18 cellular contexts compared by ENCODE assay signal in the genomic region with DNA sequence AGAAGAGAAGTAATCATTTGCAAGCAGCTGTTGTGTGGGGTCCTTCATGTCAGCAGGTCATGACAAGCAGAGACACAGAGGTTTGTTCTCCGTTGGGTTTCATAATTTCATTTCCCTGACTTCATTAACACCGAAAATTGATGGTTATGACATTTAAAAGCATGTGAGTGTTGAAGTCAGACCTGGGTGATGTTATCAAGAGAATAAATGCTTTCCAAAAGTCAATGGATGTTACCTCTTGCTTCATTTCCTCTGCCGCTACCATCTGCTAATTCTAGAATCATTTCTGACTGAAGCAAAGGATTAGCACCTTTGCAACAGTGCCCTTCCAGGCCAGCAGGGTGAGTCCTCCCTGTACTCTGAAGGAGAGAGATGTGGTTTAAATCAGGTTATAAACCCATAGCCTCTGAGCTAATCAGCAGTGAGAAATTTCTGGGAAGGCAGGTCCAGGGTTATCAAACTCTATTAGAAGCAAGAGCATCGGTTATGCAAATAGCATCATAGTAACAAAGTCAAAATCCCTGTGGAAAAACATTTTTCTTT.
"Had no signal": no experiment of that assay in that cellular context is flagged by ENCODE, and none has a peak within 500 bp of the region (broad histone marks: within the 10 kb centered on the region; RNA-seq: fewer than 3 reads in every experiment).

No MANE protein-coding gene starts in this region.

- H3K4me3 Mint-ChIP-seq: activated B cell treated with CpG ODN at 0.5 μM for 24 hours; activated CD4-positive, alpha-beta T cell treated with anti-CD3 and anti-CD28 coated beads, Interleukin-2, amount 10 ng/mL, durations not matched to agents 24 days and 14 days; activated CD8-positive, alpha-beta T cell treated with anti-CD3 and anti-CD28 coated beads, Interleukin-2, amount 10 ng/mL, durations not matched to agents 7 days and 5 days; activated naive CD4-positive, alpha-beta T cell treated with anti-CD3 and anti-CD28 coated beads, Interleukin-2, amount 50 U/mL, for 24 hours; immature natural killer cell; nephron; stimulated activated naive CD8-positive, alpha-beta T cell treated with anti-CD3 and anti-CD28 coated beads, Interleukin-15, Interleukin-2, amounts not matched to agents 100 ng/mL and 50 ng/mL, for 24 hours; T-helper 1 cell treated with Interleukin-12 subunit alpha and Interleukin-12 subunit beta and Interleukin-4 antibody, amounts not matched to agents 30 μg/mL and 1 μg/mL, for 36 hours had no signal

- H3K36me3 ChIP-seq: adrenal gland, spleen, upper lobe of right lung had no signal

- H3K9me3 Mint-ChIP-seq: activated B cell treated with CpG ODN at 0.5 μM for 24 hours; activated CD4-positive, alpha-beta T cell treated with anti-CD3 and anti-CD28 coated beads, Interleukin-2, amount 10 ng/mL, durations not matched to agents 24 days and 14 days; activated naive CD4-positive, alpha-beta T cell treated with anti-CD3 and anti-CD28 coated beads, Interleukin-2, amount 50 U/mL, for 24 hours; stimulated activated naive CD8-positive, alpha-beta T cell treated with anti-CD3 and anti-CD28 coated beads, Interleukin-15, Interleukin-2, amounts not matched to agents 100 ng/mL and 50 ng/mL, for 24 hours; T-helper 1 cell treated with Interleukin-12 subunit alpha and Interleukin-12 subunit beta and Interleukin-4 antibody, amounts not matched to agents 30 μg/mL and 1 μg/mL, for 36 hours had no signal

- DNase-seq: activated B cell treated with CpG ODN at 0.5 μM for 24 hours; activated CD4-positive, alpha-beta T cell treated with anti-CD3 and anti-CD28 coated beads, Interleukin-2, amount 10 ng/mL, durations not matched to agents 24 days and 14 days; activated CD8-positive, alpha-beta memory T cell treated with anti-CD3 and anti-CD28 coated beads, Interleukin-2, amount 50 U/mL, for 4 hours; activated CD8-positive, alpha-beta T cell treated with anti-CD3 and anti-CD28 coated beads, Interleukin-2, amount 10 ng/mL, durations not matched to agents 7 days and 5 days; activated effector memory CD4-positive, alpha-beta T cell treated with anti-CD3 and anti-CD28 coated beads, Interleukin-2, amount 50 U/mL, for 16 hours; activated T-cell treated with anti-CD3 and anti-CD28 coated beads, Interleukin-2, amount 50 U/mL, for 48 hours; adrenal gland; foreskin keratinocyte; glutamatergic neuron; hypothalamus; immature natural killer cell; spleen; upper lobe of right lung had no signal

- H3K27me3 ChIP-seq: adrenal gland, foreskin keratinocyte, spleen, upper lobe of right lung had no signal

- H3K4me1 ChIP-seq: foreskin keratinocyte, spleen, upper lobe of right lung had no signal

- H3K27ac ChIP-seq: adrenal gland, coronary artery, foreskin keratinocyte, spleen, upper lobe of right lung had no signal

- H3K4me3 ChIP-seq: adrenal gland, coronary artery, spleen, upper lobe of right lung had no signal

- H3K27me3 Mint-ChIP-seq: activated B cell treated with CpG ODN at 0.5 μM for 24 hours; activated CD4-positive, alpha-beta T cell treated with anti-CD3 and anti-CD28 coated beads, Interleukin-2, amount 10 ng/mL, durations not matched to agents 24 days and 14 days; stimulated activated naive CD8-positive, alpha-beta T cell treated with anti-CD3 and anti-CD28 coated beads, Interleukin-15, Interleukin-2, amounts not matched to agents 100 ng/mL and 50 ng/mL, for 24 hours had no signal

- H3K9me3 ChIP-seq: adrenal gland, spleen, upper lobe of right lung had no signal

- H3K4me1 Mint-ChIP-seq: activated B cell treated with CpG ODN at 0.5 μM for 24 hours; activated CD4-positive, alpha-beta T cell treated with anti-CD3 and anti-CD28 coated beads, Interleukin-2, amount 10 ng/mL, durations not matched to agents 24 days and 14 days; activated naive CD4-positive, alpha-beta T cell treated with anti-CD3 and anti-CD28 coated beads, Interleukin-2, amount 50 U/mL, for 24 hours; immature natural killer cell; nephron had no signal

- H3K36me3 Mint-ChIP-seq: activated naive CD4-positive, alpha-beta T cell treated with anti-CD3 and anti-CD28 coated beads, Interleukin-2, amount 50 U/mL, for 24 hours; immature natural killer cell had no signal

- H3K27ac Mint-ChIP-seq: activated B cell treated with CpG ODN at 0.5 μM for 24 hours; activated CD4-positive, alpha-beta T cell treated with anti-CD3 and anti-CD28 coated beads, Interleukin-2, amount 10 ng/mL, durations not matched to agents 24 days and 14 days; activated CD8-positive, alpha-beta T cell treated with anti-CD3 and anti-CD28 coated beads, Interleukin-2, amount 10 ng/mL, durations not matched to agents 7 days and 5 days; activated naive CD4-positive, alpha-beta T cell treated with anti-CD3 and anti-CD28 coated beads, Interleukin-2, amount 50 U/mL, for 24 hours; immature natural killer cell; nephron; stimulated activated naive CD8-positive, alpha-beta T cell treated with anti-CD3 and anti-CD28 coated beads, Interleukin-15, Interleukin-2, amounts not matched to agents 100 ng/mL and 50 ng/mL, for 24 hours; T-helper 1 cell treated with Interleukin-12 subunit alpha and Interleukin-12 subunit beta and Interleukin-4 antibody, amounts not matched to agents 30 μg/mL and 1 μg/mL, for 36 hours had no signal
